ENCODE assay signal across 10 cellular contexts in the genomic region with DNA sequence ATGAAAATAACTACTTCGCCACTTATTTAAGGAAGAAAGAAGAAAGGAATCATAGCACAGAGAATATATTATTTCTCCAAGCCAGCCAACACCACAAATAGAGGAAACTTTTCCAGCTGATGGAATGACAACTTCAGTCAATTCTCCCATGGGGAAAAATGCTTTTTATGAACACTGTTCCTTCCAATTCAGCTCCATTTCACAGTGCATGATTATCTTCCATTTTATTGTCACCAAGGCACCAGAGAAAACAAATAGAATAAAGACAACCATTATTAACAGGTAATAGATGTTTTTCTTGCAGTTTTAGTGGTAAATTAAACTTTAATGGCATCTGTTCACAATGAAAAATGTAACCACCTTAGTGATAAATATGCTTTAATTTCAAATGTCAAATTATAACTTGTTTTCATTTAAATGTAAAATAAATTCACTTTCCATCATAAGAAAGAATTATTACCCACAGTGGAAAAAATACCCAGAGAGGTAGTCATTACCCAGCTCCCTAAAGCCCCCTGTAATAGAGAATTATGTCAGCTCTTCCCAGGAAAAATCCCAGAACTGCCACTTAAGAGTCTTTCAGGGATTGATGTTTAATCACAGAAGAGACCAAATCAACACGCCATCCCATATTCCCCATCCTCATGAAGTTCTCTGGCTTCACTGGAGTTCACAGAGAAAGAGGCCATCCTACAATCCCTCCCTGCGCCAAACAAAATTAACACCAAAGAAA.
"Had no signal": no experiment of that assay in that cellular context is flagged by ENCODE, and none has a peak within 500 bp of the region (broad histone marks: within the 10 kb centered on the region; RNA-seq: fewer than 3 reads in every experiment).

No MANE protein-coding gene starts in this region.

- ATAC-seq: activated CD4-positive, alpha-beta T cell treated with anti-CD3 and anti-CD28 coated beads for 36 hours; activated CD4-positive, CD25-positive, alpha-beta regulatory T cell treated with anti-CD3 and anti-CD28 coated beads, Interleukin-2, amount 50 U/mL, for 24 hours; activated CD8-positive, alpha-beta memory T cell treated with anti-CD3 and anti-CD28 coated beads, Interleukin-2, amount 10 ng/mL, durations not matched to agents 7 days and 5 days; activated CD8-positive, alpha-beta T cell treated with anti-CD3 and anti-CD28 coated beads for 36 hours; activated CD8-positive, alpha-beta T cell treated with anti-CD3 and anti-CD28 coated beads, Interleukin-2, amount 10 ng/mL, durations not matched to agents 7 days and 5 days; T-cell; T-helper 17 cell; WTC11 had no signal

- H3K36me3 ChIP-seq: WERI-Rb-1 had no signal

- H3K27ac ChIP-seq: VCaP, WERI-Rb-1 had no signal
